ENCODE assay signal across 19 cellular contexts in the genomic region with DNA sequence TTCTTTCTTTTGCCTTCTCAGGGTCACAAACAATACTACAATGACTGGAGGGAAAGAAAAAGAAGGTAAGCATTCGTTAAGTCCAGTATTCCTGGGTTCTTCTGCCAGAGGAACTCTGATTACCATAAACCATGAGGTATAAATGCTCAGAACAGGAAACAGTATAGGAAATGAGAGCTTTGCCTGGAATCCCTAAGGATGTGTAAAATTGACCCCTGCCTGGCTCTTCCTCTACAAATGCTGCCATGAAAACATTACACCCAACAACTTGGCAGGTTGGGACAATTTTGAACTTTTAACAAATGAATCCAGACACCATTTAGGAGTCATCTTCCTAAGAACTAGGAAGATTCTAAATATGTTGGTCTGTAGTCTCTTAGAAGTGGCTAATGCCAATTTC.
"Had no signal": no experiment of that assay in that cellular context is flagged by ENCODE, and none has a peak within 500 bp of the region (broad histone marks: within the 10 kb centered on the region; RNA-seq: fewer than 3 reads in every experiment).

No MANE protein-coding gene starts in this region.

- H3K27me3 ChIP-seq: MG63 had no signal

- H3K27ac ChIP-seq: RWPE1 had no signal

- H3K4me3 ChIP-seq: MG63 had no signal

- H3K36me3 ChIP-seq: MG63 had no signal

- H3K9me3 ChIP-seq: MG63 had no signal

- DNase-seq: KBM-7; MG63; NCI-H1092; NCI-H1105 treated with DMSO at 0.1 percent for 48 hours; NCI-H1417 treated with DMSO at 0.1 percent for 48 hours; NCI-H146; NCI-H1694 treated with DMSO at 0.1 percent for 48 hours; NCI-H1930; NCI-H2081; NCI-H2107; NCI-H2227 treated with DMSO at 0.1 percent for 48 hours; NCI-H524 treated with DMSO at 0.1 percent for 48 hours; NCI-H69; NCI-H774; NK-92 treated with Interleukin-12 subunit alpha and Interleukin-12 subunit beta, amount 100 ng/mL, for 24 hours; PC-3; SHP77 had no signal

- ATAC-seq: Panc1, PC-3 had no signal
